16 cellular contexts compared by ENCODE assay signal in the genomic region with DNA sequence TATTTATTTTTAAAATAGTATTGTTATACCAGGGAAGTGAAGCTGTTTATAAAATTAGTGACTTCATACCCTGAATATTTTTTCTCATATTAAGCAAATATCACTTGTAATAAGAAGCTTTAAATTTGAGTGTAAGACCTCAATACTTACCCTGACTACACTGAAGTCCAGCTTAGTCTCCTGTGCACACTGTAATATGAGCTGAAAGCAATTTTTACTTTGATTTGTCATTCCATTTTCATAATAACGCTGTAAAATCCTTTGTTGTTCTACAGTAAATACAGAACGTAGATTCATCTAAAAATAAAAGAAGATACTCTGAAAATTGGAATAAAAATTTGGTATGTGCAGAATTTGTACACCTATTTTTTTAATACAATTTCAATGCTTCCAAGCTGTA. TPM values are rescaled to one million over a fixed set of nuclear protein-coding genes. Genes with fewer than 3 reads are reported as not detected.
DNase-seq lines count a peak whose midpoint lies in the region; ATAC-seq, FAIRE-seq and TF ChIP-seq lines count a peak whose summit lies in the region.
"Had no signal": no experiment of that assay in that cellular context is flagged by ENCODE, and none has a peak within 500 bp of the region (broad histone marks: within the 10 kb centered on the region; RNA-seq: fewer than 3 reads in every experiment).

No MANE protein-coding gene starts in this region.

- peaks cover 0 to 3% of the 10 kb centered on the region in 2 experiments for H3K36me3 ChIP-seq in SK-N-SH (replicated peaks in 1 of 2; ENCODE audit: control insufficient read depth in 1 of 2, insufficient read depth in 2 of 2, low read length in 1 of 2)

- CTCF ChIA-PET in SK-N-SH (lab: Yijun Ruan, JAX): no interaction called here

- H3K79me2 ChIP-seq in SK-N-SH (ENCODE audit: insufficient read depth): no peaks in the 10 kb centered on the region; the same call in 1 of the 2 replicates

- POLR2A ChIA-PET in SK-N-SH (lab: Yijun Ruan, JAX): no interaction called here

- H3K36me3 Mint-ChIP-seq in glutamatergic neuron (ENCODE audit: unreplicated experiment): no peaks in the 10 kb centered on the region

- H3K27me3 Mint-ChIP-seq in glutamatergic neuron (ENCODE audit: unreplicated experiment): no peaks in the 10 kb centered on the region
- H3K27me3 Mint-ChIP-seq: B cell; CD4-positive, alpha-beta T cell had no signal

- H3K9me2 ChIP-seq in SK-N-SH: no peaks in the 10 kb centered on the region; the same call in 1 of the 2 replicates

- no peak overlapping the region for H3K4me3 Mint-ChIP-seq in glutamatergic neuron (ENCODE audit: unreplicated experiment)
- H3K4me3 Mint-ChIP-seq: B cell; CD4-positive, alpha-beta T cell; H9 had no signal

- TF ChIP-seq EP300 in SK-N-SH (IDR thresholded peaks at IDR 0.05; ENCODE audit: borderline replicate concordance in 1 of 2, low read depth in 1 of 2, low read length in 1 of 2): no peak

- no peak for TF ChIP-seq POLR2A in GM12892 (IDR thresholded peaks at IDR 0.05; ENCODE audit: low read depth, low read length)

- DNase-seq in SK-N-SH: no peak
- DNase-seq in NCI-H748 (lab: John Stamatoyannopoulos, UW; ENCODE audit: unreplicated experiment): peak; percentile 17
- DNase-seq in glutamatergic neuron: no peak
- no peak for DNase-seq in activated CD8-positive, alpha-beta memory T cell treated with anti-CD3 and anti-CD28 coated beads, Interleukin-2, amount 50 U/mL, for 48 hours
- DNase-seq in mucosa of gallbladder (ENCODE audit: low spot score): no peak
- no peak for DNase-seq in GM12892 (ENCODE audit: insufficient read length)
- DNase-seq: ACHN; C1 segment of cervical spinal cord; Calu3; CD4-positive, alpha-beta T cell; DMS79; GOT3; H9 had no signal

- TF ChIP-seq CTCF in SK-N-SH (IDR thresholded peaks at IDR 0.05) (no peak), glutamatergic neuron (IDR thresholded peaks at IDR 0.05; ENCODE audit: partially characterized antibody, unreplicated experiment) (no peak)

- H3F3A ChIP-seq in SK-N-SH (replicated peaks; ENCODE audit: insufficient read depth): no peaks in the 10 kb centered on the region

- no peaks in the 10 kb centered on the region for H3K9me3 Mint-ChIP-seq in glutamatergic neuron (ENCODE audit: unreplicated experiment)
- H3K9me3 Mint-ChIP-seq: CD4-positive, alpha-beta T cell had no signal

- peaks cover 3% of the 10 kb centered on the region for H3K4me1 Mint-ChIP-seq in glutamatergic neuron (ENCODE audit: low read depth, unreplicated experiment)
- H3K4me1 Mint-ChIP-seq: B cell, H9 had no signal

- peak overlapping the region; percentile 88 for H3K27ac Mint-ChIP-seq in glutamatergic neuron (ENCODE audit: unreplicated experiment)
- H3K27ac Mint-ChIP-seq: B cell; CD4-positive, alpha-beta T cell; H9 had no signal

- FAIRE-seq in GM12892 (lab: Jason Lieb, UNC): no peak
- FAIRE-seq: GM12878 had no signal

- no peaks in the 10 kb centered on the region; a peak in 2 of 4 replicates for H3K4me1 ChIP-seq in SK-N-SH (ENCODE audit: control insufficient read depth in 1 of 2, insufficient read depth in 2 of 2, low read depth in 1 of 2, low read length in 1 of 2)

- no peaks in the 10 kb centered on the region for H3K9me3 ChIP-seq in SK-N-SH

- no peak overlapping the region for H2AFZ ChIP-seq in SK-N-SH (ENCODE audit: low read depth)

- no peak for TF ChIP-seq RAD21 in SK-N-SH (IDR thresholded peaks at IDR 0.05; ENCODE audit: low read length)

- no peak overlapping the region for H3K4me3 ChIP-seq in SK-N-SH (ENCODE audit: low read depth in 2 of 2, low read length in 1 of 2)
- H3K4me3 ChIP-seq: GM12878 had no signal

- peak overlapping the region in 1 of 2 experiments; percentile 74; a peak in 2 of 4 replicates for H3K27ac ChIP-seq in SK-N-SH (ENCODE audit: low read depth in 2 of 2, low read length in 1 of 2)

- ATAC-seq in SK-N-SH treated with all-trans-retinoic acid at 6 μM for 48 hours: peak; percentile 32; the same call in 2 of the 3 replicates
- ATAC-seq: GM12878 had no signal

- no peaks in the 10 kb centered on the region for H4K20me1 ChIP-seq in SK-N-SH (ENCODE audit: insufficient read depth)

- H3K4me2 ChIP-seq in SK-N-SH: no peak overlapping the region

- H3K27me3 ChIP-seq in SK-N-SH (ENCODE audit: insufficient read depth): no peaks in the 10 kb centered on the region

- no peak overlapping the region for H3K9ac ChIP-seq in SK-N-SH

- 19% methylated on average over 2 of the region's 2 CpGs for WGBS in SK-N-SH (ENCODE audit: low lambda C conversion rate)

TF ChIP-seq in SK-N-SH treated with all-trans-retinoic acid at 6 μM for 48 hours, 23 proteins besides CTCF, POLR2A, EP300 and RAD21:
- no peak for TF ChIP-seq TOX (CRISPR knock-in tag; IDR thresholded peaks at IDR 0.05; ENCODE audit: borderline replicate concordance)
- TF ChIP-seq PPARA (CRISPR knock-in tag; IDR thresholded peaks at IDR 0.05; ENCODE audit: borderline replicate concordance): no peak
- no peak for TF ChIP-seq ZNF70 (CRISPR knock-in tag; IDR thresholded peaks at IDR 0.05)
- no peak for TF ChIP-seq ZFP3 (CRISPR knock-in tag; IDR thresholded peaks at IDR 0.05)
- TF ChIP-seq, protein P1, sequence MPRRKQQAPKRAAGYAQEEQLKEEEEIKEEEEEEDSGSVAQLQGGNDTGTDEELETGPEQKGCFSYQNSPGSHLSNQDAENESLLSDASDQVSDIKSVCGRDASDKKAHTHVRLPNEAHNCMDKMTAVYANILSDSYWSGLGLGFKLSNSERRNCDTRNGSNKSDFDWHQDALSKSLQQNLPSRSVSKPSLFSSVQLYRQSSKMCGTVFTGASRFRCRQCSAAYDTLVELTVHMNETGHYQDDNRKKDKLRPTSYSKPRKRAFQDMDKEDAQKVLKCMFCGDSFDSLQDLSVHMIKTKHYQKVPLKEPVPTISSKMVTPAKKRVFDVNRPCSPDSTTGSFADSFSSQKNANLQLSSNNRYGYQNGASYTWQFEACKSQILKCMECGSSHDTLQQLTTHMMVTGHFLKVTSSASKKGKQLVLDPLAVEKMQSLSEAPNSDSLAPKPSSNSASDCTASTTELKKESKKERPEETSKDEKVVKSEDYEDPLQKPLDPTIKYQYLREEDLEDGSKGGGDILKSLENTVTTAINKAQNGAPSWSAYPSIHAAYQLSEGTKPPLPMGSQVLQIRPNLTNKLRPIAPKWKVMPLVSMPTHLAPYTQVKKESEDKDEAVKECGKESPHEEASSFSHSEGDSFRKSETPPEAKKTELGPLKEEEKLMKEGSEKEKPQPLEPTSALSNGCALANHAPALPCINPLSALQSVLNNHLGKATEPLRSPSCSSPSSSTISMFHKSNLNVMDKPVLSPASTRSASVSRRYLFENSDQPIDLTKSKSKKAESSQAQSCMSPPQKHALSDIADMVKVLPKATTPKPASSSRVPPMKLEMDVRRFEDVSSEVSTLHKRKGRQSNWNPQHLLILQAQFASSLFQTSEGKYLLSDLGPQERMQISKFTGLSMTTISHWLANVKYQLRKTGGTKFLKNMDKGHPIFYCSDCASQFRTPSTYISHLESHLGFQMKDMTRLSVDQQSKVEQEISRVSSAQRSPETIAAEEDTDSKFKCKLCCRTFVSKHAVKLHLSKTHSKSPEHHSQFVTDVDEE (CRISPR knock-in tag; IDR thresholded peaks at IDR 0.05): no peak
- no peak for TF ChIP-seq SNAI2 (CRISPR knock-in tag; IDR thresholded peaks at IDR 0.05)
- TF ChIP-seq TCF4 (CRISPR knock-in tag; IDR thresholded peaks at IDR 0.05; ENCODE audit: borderline replicate concordance): no peak
TF ChIP-seq in SK-N-SH treated with all-trans-retinoic acid at 6 μM for 48 hours: peak in this region for 0.

TF ChIP-seq in SK-N-SH, 30 proteins besides CTCF, POLR2A, EP300 and RAD21:
- no peak for TF ChIP-seq ELF1 (IDR thresholded peaks at IDR 0.05)
- TF ChIP-seq SMC3 (IDR thresholded peaks at IDR 0.05; ENCODE audit: low read depth, low read length): no peak
- no peak for TF ChIP-seq FOXJ3 (CRISPR knock-in tag; IDR thresholded peaks at IDR 0.05)
- TF ChIP-seq TEAD4 (IDR thresholded peaks at IDR 0.05; ENCODE audit: borderline replicate concordance, insufficient read depth): no peak
- TF ChIP-seq FOXM1 (IDR thresholded peaks at IDR 0.05; ENCODE audit: low read depth): no peak
- TF ChIP-seq NRF1 (IDR thresholded peaks at IDR 0.05; ENCODE audit: low read depth, low read length): no peak

RNA-seq across cellular contexts. Expression of a gene that starts 27.2 kb away (rescaled TPM):
- polyA plus RNA-seq in SK-N-SH (2012; rRNA removed): 1.2 and 1.6 TPM in 2 replicates
- polyA plus RNA-seq in SK-N-SH (2012; cell fraction: cytosol; rRNA removed): 1.8 and 2.2 TPM in 2 replicates
- polyA plus RNA-seq in SK-N-SH (2012; cell fraction: nucleus; rRNA removed): 1.2 and 2.3 TPM in 2 replicates
- total RNA-seq in glutamatergic neuron (ENCODE audit: unreplicated experiment) (14.3 TPM), mucosa of gallbladder (6.0 TPM)
- polyA plus RNA-seq in GM12892 (2012; ENCODE audit: missing spikeins): 3.9 TPM
